Comparison of ENCODE assay signal across 9 cellular contexts in the genomic region with DNA sequence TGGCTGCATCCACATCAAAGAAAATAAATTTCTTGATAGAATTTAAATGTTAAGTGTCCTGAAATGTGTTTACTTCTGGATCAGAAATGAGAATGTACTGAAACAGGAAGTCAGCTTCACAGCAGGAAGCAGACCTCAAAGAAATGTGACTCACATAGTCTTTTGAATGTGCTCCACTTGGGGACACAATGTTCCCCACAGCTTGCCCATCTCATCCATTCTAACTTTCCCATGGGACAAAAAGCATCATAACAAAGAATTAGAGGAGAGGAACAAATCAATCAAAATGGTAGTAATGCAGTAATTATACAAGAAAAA.
DNase-seq lines count a peak whose midpoint lies in the region; ATAC-seq and TF ChIP-seq lines count a peak whose summit lies in the region.
"Had no signal": no experiment of that assay in that cellular context is flagged by ENCODE, and none has a peak within 500 bp of the region (broad histone marks: within the 10 kb centered on the region; RNA-seq: fewer than 3 reads in every experiment).

No MANE protein-coding gene starts in this region.

- peak overlapping the region; percentile 99 for H3K27ac Mint-ChIP-seq in activated T-cell treated with anti-CD3 and anti-CD28 coated beads, Interleukin-2, amount 50 U/mL, for 72 hours

- H3K27ac ChIP-seq in upper lobe of right lung: peak overlapping the region; percentile 77

- ATAC-seq in activated T-cell treated with anti-CD3 and anti-CD28 coated beads, Interleukin-2, amount 50 U/mL, for 72 hours (replicated peaks in 1 of 2): peak; percentile 80 to 85
- ATAC-seq in upper lobe of right lung: peak; percentile 78
- ATAC-seq: Panc1 had no signal

- peaks cover 0 to 2% of the 10 kb centered on the region in 2 donors for H3K36me3 Mint-ChIP-seq in activated T-cell treated with anti-CD3 and anti-CD28 coated beads, Interleukin-2, amount 50 U/mL, for 72 hours (ENCODE audit: insufficient read depth in 2 of 2)

- intact Hi-C loops in upper lobe of right lung (cut with DNase I): no loop called here

- peak overlapping the region; percentile 73 to 94 for H3K4me3 Mint-ChIP-seq in activated T-cell treated with anti-CD3 and anti-CD28 coated beads, Interleukin-2, amount 50 U/mL, for 72 hours

- peaks cover 26% of the 10 kb centered on the region for H3K4me1 ChIP-seq in adipocyte (ENCODE audit: control insufficient read depth, insufficient read depth, low read length)
- peaks cover 17% of the 10 kb centered on the region for H3K4me1 ChIP-seq in upper lobe of right lung

- H3K4me3 ChIP-seq in adipocyte (ENCODE audit: low read length) (peak overlapping the region; percentile 28), upper lobe of right lung (no peak overlapping the region)

- H3K36me3 ChIP-seq in adipocyte (ENCODE audit: control insufficient read depth, insufficient read depth, low read length, severe bottlenecking) (no peaks in the 10 kb centered on the region), upper lobe of right lung (no peaks in the 10 kb centered on the region)

- H3K9ac ChIP-seq in adipocyte (ENCODE audit: low read length): peak overlapping the region; percentile 31

- no peaks in the 10 kb centered on the region for H3K9me3 Mint-ChIP-seq in activated T-cell treated with anti-CD3 and anti-CD28 coated beads, Interleukin-2, amount 50 U/mL, for 72 hours

- H3K9me3 ChIP-seq in adipocyte (ENCODE audit: control insufficient read depth, low read length) (no peaks in the 10 kb centered on the region), upper lobe of right lung (no peaks in the 10 kb centered on the region)

- TF ChIP-seq CTCF in upper lobe of right lung (IDR thresholded peaks at IDR 0.05): no peak

- no peaks in the 10 kb centered on the region for H3K27me3 Mint-ChIP-seq in activated T-cell treated with anti-CD3 and anti-CD28 coated beads, Interleukin-2, amount 50 U/mL, for 72 hours (ENCODE audit: low read depth)

- no peaks in the 10 kb centered on the region for H3K27me3 ChIP-seq in adipocyte (replicated peaks; ENCODE audit: control insufficient read depth, insufficient read depth, low read length)
- H3K27me3 ChIP-seq in upper lobe of right lung: no peaks in the 10 kb centered on the region

- DNase-seq in activated T-cell treated with anti-CD3 and anti-CD28 coated beads, Interleukin-2, amount 50 U/mL, for 72 hours: no peak
- DNase-seq in activated T-cell treated with anti-CD3 and anti-CD28 coated beads, Interleukin-2, amount 50 U/mL, for 1 hour: no peak
- DNase-seq in adipocyte (ENCODE audit: low read depth): peak; percentile 39
- peak; percentile 70 for DNase-seq in iris pigment epithelial cell (ENCODE audit: low read depth)
- DNase-seq in upper lobe of right lung: no peak
- no peak for DNase-seq in NCI-H2107 treated with DMSO at 0.1 percent for 48 hours (lab: John Stamatoyannopoulos, UW; ENCODE audit: unreplicated experiment)
- DNase-seq in HuH-7 (ENCODE audit: low spot score): no peak
- DNase-seq in occipital lobe (lab: John Stamatoyannopoulos, UW): no peak

- H3K4me1 Mint-ChIP-seq in activated T-cell treated with anti-CD3 and anti-CD28 coated beads, Interleukin-2, amount 50 U/mL, for 72 hours (ENCODE audit: low read depth): peaks cover 34% of the 10 kb centered on the region

Comparison
In these comparisons a context has a peak if more than half of its experiments do, and no peak if none do; other contexts are left out.
1. DNase-seq: peak in adipocyte (single experiment) and iris pigment epithelial cell (single experiment); none in activated T-cell treated with anti-CD3 and anti-CD28 coated beads, Interleukin-2, amount 50 U/mL, for 72 hours (0 of 2), activated T-cell treated with anti-CD3 and anti-CD28 coated beads, Interleukin-2, amount 50 U/mL, for 1 hour (single experiment), upper lobe of right lung (single experiment), NCI-H2107 treated with DMSO at 0.1 percent for 48 hours (single experiment), HuH-7 (single experiment) and occipital lobe (single experiment).